1 cellular context compared by ENCODE assay signal in the genomic region with DNA sequence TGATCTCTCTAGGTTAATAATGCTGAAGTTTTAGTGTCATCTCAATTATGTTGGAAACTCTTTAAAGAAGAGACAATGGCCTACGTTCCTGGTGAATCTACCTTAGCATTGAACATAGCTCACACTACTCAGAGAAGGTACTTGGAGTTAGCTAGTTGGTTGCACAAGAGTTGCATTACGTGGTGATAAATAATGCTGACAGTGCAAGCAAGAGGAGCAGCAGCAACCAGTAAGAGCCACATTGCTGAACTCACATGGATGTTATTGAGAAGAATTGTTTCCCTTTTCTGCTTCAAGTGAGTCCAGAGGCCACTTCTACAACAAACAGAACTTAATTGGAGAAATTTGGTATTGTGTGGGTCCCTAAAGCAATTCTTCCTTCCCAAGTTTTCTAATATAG.
TF ChIP-seq lines count a peak whose summit lies in the region.

No MANE protein-coding gene starts in this region.

TF ChIP-seq in SK-N-SH treated with all-trans-retinoic acid at 6 μM for 48 hours, 23 proteins besides CTCF, POLR2A, EP300 and RAD21 (continued from another document):
- TF ChIP-seq ARNTL (CRISPR knock-in tag; IDR thresholded peaks at IDR 0.05; ENCODE audit: borderline replicate concordance, low read depth): no peak
- TF ChIP-seq PPARA (CRISPR knock-in tag; IDR thresholded peaks at IDR 0.05; ENCODE audit: borderline replicate concordance): no peak
